8 cellular contexts compared by ENCODE assay signal in the genomic region with DNA sequence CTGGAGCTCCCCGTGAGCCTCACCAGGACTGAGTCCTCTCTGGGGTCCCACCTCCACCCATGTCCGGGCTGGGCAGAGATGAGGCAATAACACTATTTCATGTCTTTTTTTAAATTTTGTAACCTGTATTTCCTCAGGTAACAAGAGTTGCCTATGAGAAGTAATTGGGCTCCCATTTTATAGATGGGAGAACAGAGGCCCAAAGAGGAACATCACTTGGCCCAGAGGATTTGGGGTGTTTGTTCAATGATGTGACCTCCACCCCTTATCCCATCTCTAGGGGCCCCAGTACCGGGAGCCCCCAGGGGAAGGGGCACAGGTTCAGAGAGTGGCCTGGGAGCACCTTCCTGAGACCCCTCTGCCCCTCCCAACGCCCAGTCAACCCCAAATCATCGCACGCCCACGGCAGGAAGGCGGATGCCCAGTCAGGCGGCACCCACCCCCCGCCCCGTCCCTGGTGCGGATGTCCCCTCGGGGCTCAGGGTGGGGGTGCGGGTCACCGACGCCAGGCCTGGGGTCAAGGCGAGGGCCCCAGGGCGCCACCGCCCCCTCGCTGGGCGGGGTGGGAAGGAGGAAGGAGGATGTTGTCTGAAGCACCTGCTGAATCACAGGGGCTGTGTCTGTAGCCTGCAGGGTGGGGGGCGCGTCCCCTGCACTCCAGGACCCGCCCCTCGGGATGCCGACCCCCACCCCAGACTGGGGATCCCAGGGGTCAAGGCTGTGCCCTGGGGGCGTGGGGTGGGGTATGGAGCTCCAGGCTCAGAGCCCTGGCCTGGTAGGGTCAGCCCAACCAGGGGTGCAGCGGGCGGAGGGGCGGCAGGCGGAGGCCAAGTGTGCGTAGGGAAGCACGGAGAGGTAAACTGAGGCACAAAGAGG. TPM values are rescaled to one million over a fixed set of nuclear protein-coding genes. Genes with fewer than 3 reads are reported as not detected.
DNase-seq lines count a peak whose midpoint lies in the region; ATAC-seq and TF ChIP-seq lines count a peak whose summit lies in the region.

No MANE protein-coding gene starts in this region.

- H3K4me3 ChIP-seq in Panc1 (ENCODE audit: low read depth in 2 of 2, low read length in 2 of 2) (peak overlapping the region in 1 of 2 experiments; percentile 20; a peak in 2 of 4 replicates), brain microvascular endothelial cell (ENCODE audit: low read depth, low read length) (peak overlapping the region; percentile 37), lung (no peak overlapping the region), thymus (ENCODE audit: low read length) (peak overlapping the region; percentile 72)

- peak overlapping the region; percentile 89 for H3K27ac ChIP-seq in Panc1 (ENCODE audit: low read length)
- peak overlapping the region; percentile 5 for H3K27ac ChIP-seq in brain microvascular endothelial cell
- peak overlapping the region; percentile 83 to 97 for H3K27ac ChIP-seq in lung (ENCODE audit: low read depth in 1 of 2, low read length in 1 of 2)
- peak overlapping the region; percentile 95 for H3K27ac ChIP-seq in thymus (ENCODE audit: low read depth)

- intact Hi-C loops in Panc1 (cut with micrococcal nuclease; ENCODE audit: unreplicated experiment) = no loop called here

- ATAC-seq in GM21723 (IDR thresholded peaks at IDR 0.05; ENCODE audit: unreplicated experiment) = peak; percentile 13
- peak; percentile 11 for ATAC-seq in Panc1
- ATAC-seq in lung (ENCODE audit: insufficient read depth, low FRiP score) = no peak

- peaks cover 71% of the 10 kb centered on the region for H3K4me1 ChIP-seq in Panc1 (ENCODE audit: control insufficient read depth, insufficient read depth, low read length)
- H3K4me1 ChIP-seq in lung (ENCODE audit: control insufficient read depth in 2 of 2, insufficient read depth in 2 of 2, low read length in 2 of 2) = peaks cover 0 to 40% of the 10 kb centered on the region in 2 donors
- H3K4me1 ChIP-seq in thymus (ENCODE audit: control insufficient read depth, insufficient read depth, low read length) = peaks cover 37% of the 10 kb centered on the region

- BruUV-seq in Panc1 (replicated peaks; lab: Mats Ljungman, UMichigan) = no TSS peak

- in situ Hi-C loops in Panc1 (cut with HindIII; ENCODE audit: low pct_unique_long_range_greater_than_20kb, low sequenced_read_pairs) (no loop called here), brain microvascular endothelial cell (cut with HindIII; ENCODE audit: low pct_ligation_motif_present, low sequenced_read_pairs) (no loop called here)

- H3K36me3 ChIP-seq in Panc1 (ENCODE audit: control insufficient read depth, insufficient read depth, low read length) (no peaks in the 10 kb centered on the region; the same call in 1 of the 2 replicates), brain microvascular endothelial cell (replicated peaks) (peaks cover 31% of the 10 kb centered on the region), lung (ENCODE audit: control insufficient read depth in 2 of 2, insufficient read depth in 2 of 2, low read length in 2 of 2) (peaks cover 14 to 24% of the 10 kb centered on the region in 2 donors), thymus (ENCODE audit: control insufficient read depth, insufficient read depth) (peaks cover 30% of the 10 kb centered on the region)

- WGBS in lung, 2 donors = 10 to 17% methylated on average over 27 to 33 of the region's 33 CpGs
- WGBS in thymus = 21% methylated on average over 33 of the region's 33 CpGs

- H3K27me3 ChIP-seq in Panc1 (ENCODE audit: control insufficient read depth, insufficient read depth, low read length) (no peaks in the 10 kb centered on the region), brain microvascular endothelial cell (replicated peaks) (no peaks in the 10 kb centered on the region), lung (ENCODE audit: control insufficient read depth, insufficient read depth) (no peaks in the 10 kb centered on the region), thymus (ENCODE audit: control insufficient read depth, insufficient read depth) (no peaks in the 10 kb centered on the region)

- DNase-seq in CD1c-positive myeloid dendritic cell (ENCODE audit: extremely low spot score) (peak; percentile 86), Panc1 (ENCODE audit: low read depth, low spot score) (no peak), brain microvascular endothelial cell (no peak), lung (ENCODE audit: low spot score) (no peak), NCI-H82 (lab: John Stamatoyannopoulos, UW) (no peak), GM03348 (ENCODE audit: low spot score) (no peak)

- POLR2A ChIA-PET in Panc1 (lab: Charles Lee) = interaction anchor here (1.0 kb wide), 1 partner anchor 9 kb away, joined by 5 read pairs; the partner anchor contains the start of gene CIRBP

- CTCF ChIA-PET in Panc1 (lab: Charles Lee) = no interaction called here

- TF ChIP-seq CTCF in Panc1 (IDR thresholded peaks at IDR 0.05) = no peak
- no peak for TF ChIP-seq CTCF in brain microvascular endothelial cell (IDR thresholded peaks at IDR 0.05; ENCODE audit: low read depth, low read length, missing control alignments)
- no peak for TF ChIP-seq CTCF in lung (IDR thresholded peaks at IDR 0.05; ENCODE audit: control extremely low read depth, extremely low read depth)

- H3K9me3 ChIP-seq in Panc1 (ENCODE audit: control insufficient read depth, insufficient read depth, low read depth, low read length) (no peaks in the 10 kb centered on the region), lung (ENCODE audit: control insufficient read depth in 2 of 2, insufficient read depth in 1 of 2, low read length in 1 of 2) (no peaks in the 10 kb centered on the region), thymus (ENCODE audit: control insufficient read depth) (no peaks in the 10 kb centered on the region)

RNA-seq across cellular contexts. Expression of gene CIRBP, which starts 9.0 kb away (rescaled TPM):
- total RNA-seq in Panc1 (2021; ENCODE audit: unreplicated experiment) (66.6 TPM), lung (100 to 1,000 TPM; 435 to 443 TPM)
- 101 TPM for polyA plus RNA-seq in Panc1 (2012; ENCODE audit: insufficient read length)
- polyA plus RNA-seq in lung (100 to 1,000 TPM; 313 to 488 TPM), thymus (693 TPM)

RNA-seq across cellular contexts. Expression of gene MIDN, which starts 11.7 kb away (rescaled TPM):
- 118 TPM for total RNA-seq in Panc1 (2021; ENCODE audit: unreplicated experiment)
- polyA plus RNA-seq in Panc1 (2012; ENCODE audit: insufficient read length) = 76.9 TPM
- 100 to 1,000 TPM in 1 of 2 donors, 10 to 100 TPM in 1; 39.7 to 185 TPM for total RNA-seq in lung
- polyA plus RNA-seq in lung = 10 to 100 TPM; 49.3 to 68.0 TPM
- 55.1 TPM for polyA plus RNA-seq in thymus

RNA-seq across cellular contexts. Expression of gene FAM174C, which starts 15.2 kb away (rescaled TPM):
- total RNA-seq in Panc1 (2021; ENCODE audit: unreplicated experiment) = 133 TPM
- polyA plus RNA-seq in Panc1 (2012; ENCODE audit: insufficient read length) = 204 TPM
- total RNA-seq in lung = 10 to 100 TPM; 17.5 to 66.5 TPM
- 10 to 100 TPM; 72.3 to 89.3 TPM for polyA plus RNA-seq in lung
- polyA plus RNA-seq in thymus = 62.2 TPM

RNA-seq across cellular contexts. Expression of gene ATP5F1D, which starts 18.6 kb away (rescaled TPM):
- total RNA-seq in Panc1 (2021; ENCODE audit: unreplicated experiment) = 218 TPM
- polyA plus RNA-seq in Panc1 (2012; ENCODE audit: insufficient read length) = 365 TPM
- 100 to 1,000 TPM in 1 of 2 donors, 10 to 100 TPM in 1; 27.1 to 217 TPM for total RNA-seq in lung
- 100 to 1,000 TPM; 157 to 266 TPM for polyA plus RNA-seq in lung
- polyA plus RNA-seq in thymus = 150 TPM

RNA-seq across cellular contexts. Expression of gene CBARP, which starts 22.3 kb away (rescaled TPM):
- total RNA-seq in Panc1 (2021; ENCODE audit: unreplicated experiment) = 14.5 TPM
- polyA plus RNA-seq in Panc1 (2012; ENCODE audit: insufficient read length) = 16.4 TPM
- total RNA-seq in lung = under 1 TPM; 0.23 to 0.83 TPM
- polyA plus RNA-seq in lung = under 1 TPM; 0.41 to 0.77 TPM
- polyA plus RNA-seq in thymus = 0.37 TPM

Comparison
In these comparisons a context has a peak if more than half of its experiments do, and no peak if none do; other contexts are left out.
1. H3K27ac ChIP-seq: peak in every context shown above with its lines; median percentile 95 in thymus; 90 in lung; 89 in Panc1; 5 in brain microvascular endothelial cell.